In genomic region chr2:119647440-119648169, GRCh38 we compare ENCODE assay signal across 12 cellular contexts. TPM values are rescaled to one million over a fixed set of nuclear protein-coding genes. Genes with fewer than 3 reads are reported as not detected.
A peak's percentile ranks its signal among the peaks of the same experiment; 100 is the strongest.
DNase-seq lines count a peak whose midpoint lies in the region; ATAC-seq and TF ChIP-seq lines count a peak whose summit lies in the region.
"Had no signal": no experiment of that assay in that cellular context is flagged by ENCODE, and none has a peak within 500 bp of the region (broad histone marks: within the 10 kb centered on the region; RNA-seq: fewer than 3 reads in every experiment).

No MANE protein-coding gene starts in this region.

- no peak for TF ChIP-seq CTCF in OCI-LY3 (IDR thresholded peaks at IDR 0.05; ENCODE audit: low read depth, low read length)

- no peaks in the 10 kb centered on the region for H4K20me1 ChIP-seq in OCI-LY3 (ENCODE audit: insufficient read depth, low read length)

- H3K36me3 ChIP-seq in OCI-LY3 (replicated peaks; ENCODE audit: low read depth, low read length) = peaks cover 21% of the 10 kb centered on the region

- peaks cover 21% of the 10 kb centered on the region for H3K9me3 ChIP-seq in OCI-LY3 (ENCODE audit: insufficient read depth, low read length)

- H3K4me3 ChIP-seq in OCI-LY3 (ENCODE audit: low read length) = peak overlapping the region; percentile 60

- 0 out of 2 replicates have a peak overlapping the region, but pooled peaks have one; percentile 16 for H2AFZ ChIP-seq in OCI-LY3 (ENCODE audit: low read depth, low read length)

- DNase-seq in GM19238 (ENCODE audit: insufficient read length, low spot score) (peak; percentile 17), pulmonary artery endothelial cell (ENCODE audit: low read depth, low spot score) (peak; percentile 72), NCI-H82 treated with DMSO at 0.1 percent for 48 hours (lab: John Stamatoyannopoulos, UW; ENCODE audit: unreplicated experiment) (no peak), HuH-7 (ENCODE audit: low spot score) (no peak), KG1 (lab: John Stamatoyannopoulos, UW) (no peak)
- DNase-seq: activated T-cell treated with anti-CD3 and anti-CD28 coated beads, Interleukin-2, amount 50 U/mL, for 48 hours; glutamatergic neuron; NCI-H526; stimulated activated naive CD8-positive, alpha-beta T cell treated with anti-CD3 and anti-CD28 coated beads, Interleukin-15, Interleukin-2, amounts not matched to agents 100 U/mL and 50 U/mL, for 24 hours had no signal

- H3K4me2 ChIP-seq in OCI-LY3 (ENCODE audit: low read length) = peak overlapping the region; percentile 89

- peak overlapping the region; percentile 37; the same call in 1 of the 2 replicates for H3K9ac ChIP-seq in OCI-LY3 (ENCODE audit: low read length)

- ATAC-seq in HG03025 (IDR thresholded peaks at IDR 0.05; ENCODE audit: low FRiP score, unreplicated experiment) (peak; percentile 80), HG03280 (IDR thresholded peaks at IDR 0.05; ENCODE audit: unreplicated experiment) (no peak)
- ATAC-seq: stimulated activated naive CD8-positive, alpha-beta T cell treated with anti-CD3 and anti-CD28 coated beads, Interleukin-15, Interleukin-2, amounts not matched to agents 100 U/mL and 50 U/mL, for 24 hours had no signal

- peaks cover 27% of the 10 kb centered on the region for H3K4me1 ChIP-seq in OCI-LY3 (ENCODE audit: low read length)

- peak overlapping the region; percentile 67 for H3K27ac ChIP-seq in OCI-LY3 (ENCODE audit: low read length)

- H3K27me3 ChIP-seq in OCI-LY3 (ENCODE audit: low read depth, low read length) = no peaks in the 10 kb centered on the region; the same call in 1 of the 2 replicates

- H3K79me2 ChIP-seq in OCI-LY3 (ENCODE audit: low read length) = no peaks in the 10 kb centered on the region

RNA-seq across cellular contexts. Expression of gene TMEM177, which starts 31.4 kb away (rescaled TPM):
- total RNA-seq in pulmonary artery endothelial cell = 12.3 and 12.5 TPM in 2 replicates

Comparison
In these comparisons a context has a peak if more than half of its experiments do, and no peak if none do; other contexts are left out.
1. DNase-seq: peak in GM19238 (single experiment) and pulmonary artery endothelial cell (single experiment); none in NCI-H82 treated with DMSO at 0.1 percent for 48 hours (single experiment), HuH-7 (single experiment) and KG1 (single experiment).